15 cellular contexts compared by ENCODE assay signal in genomic region chr2:71894266-71894665, GRCh38.
DNase-seq lines count a peak whose midpoint lies in the region; ATAC-seq, FAIRE-seq and TF ChIP-seq lines count a peak whose summit lies in the region.
"Had no signal": no experiment of that assay in that cellular context is flagged by ENCODE, and none has a peak within 500 bp of the region (broad histone marks: within the 10 kb centered on the region; RNA-seq: fewer than 3 reads in every experiment).

No MANE protein-coding gene starts in this region.

- peaks cover 0 to 8% of the 10 kb centered on the region in 2 experiments; a peak in 2 of 5 replicates for H3K4me1 ChIP-seq in K562 (replicated peaks in 1 of 2; ENCODE audit: control insufficient read depth in 2 of 2, insufficient read depth in 2 of 2, low read length in 2 of 2)

- no peak overlapping the region for H3K4me3 ChIP-seq in K562

- no peak overlapping the region for H3K27ac Mint-ChIP-seq in T-helper 2 cell treated with Interferon-gamma antibody and Interleukin-4, amounts not matched to agents 5 μg/mL and 100 μg/mL, for 36 hours

- H3K27ac ChIP-seq in K562 (ENCODE audit: extremely low read depth, low read depth, low read length): no peak overlapping the region
- H3K27ac ChIP-seq: C4-2B had no signal

- H3K36me3 Mint-ChIP-seq in T-helper 2 cell treated with Interferon-gamma antibody and Interleukin-4, amounts not matched to agents 5 μg/mL and 100 μg/mL, for 36 hours (ENCODE audit: low read depth): no peaks in the 10 kb centered on the region

- CTCF ChIA-PET in K562 (lab: Yijun Ruan, JAX; ENCODE audit: low intra/inter-chr PET ratio): no interaction called here

- no peak overlapping the region for H2AFZ ChIP-seq in K562 (ENCODE audit: low read depth, low read length)

- TF ChIP-seq EP300 in K562 (IDR thresholded peaks at IDR 0.05; ENCODE audit: low read length): no peak

- no peak overlapping the region for H3K4me2 ChIP-seq in K562 (ENCODE audit: insufficient read depth, low read length)

- in situ Hi-C loops in K562 (cut with MboI): no loop called here

- no peaks in the 10 kb centered on the region for H3K79me2 ChIP-seq in K562 (ENCODE audit: control insufficient read depth, insufficient read depth, low read length)

- POLR2A ChIA-PET in K562 (lab: Yijun Ruan, JAX): no interaction called here

- H3K9ac ChIP-seq in K562 (ENCODE audit: insufficient read depth in 1 of 2, low read depth in 2 of 2, low read length in 2 of 2): no peak overlapping the region

- no peak for FAIRE-seq in K562 (lab: Jason Lieb, UNC)
- FAIRE-seq: A204.1 had no signal

- H3K36me3 ChIP-seq in K562 (ENCODE audit: control insufficient read depth, insufficient read depth, low read length): no peaks in the 10 kb centered on the region

- WGBS in K562 (ENCODE audit: insufficient coverage, low coverage, missing lambda C conversion rate): 11% methylated on average over 8 of the region's 8 CpGs

- H3K4me3 Mint-ChIP-seq in T-helper 2 cell treated with Interferon-gamma antibody and Interleukin-4, amounts not matched to agents 5 μg/mL and 100 μg/mL, for 36 hours: no peak overlapping the region

- DNase-seq in cardiac septum (ENCODE audit: low spot score) (peak; percentile 60), Right ventricle myocardium superior (no peak), K562 (ENCODE audit: extremely low read depth in 1 of 4, low spot score in 3 of 4) (peak in 1 of 4 experiments; percentile 27), islet precursor cell (peak; percentile 62)
- DNase-seq in stimulated activated CD8-positive, alpha-beta memory T cell treated with anti-CD3 and anti-CD28 coated beads, Interleukin-4, amount 100 ng/mL, for 48 hours: peak; percentile 9
- no peak for DNase-seq in T-helper 2 cell treated with Interferon-gamma antibody and Interleukin-4, amounts not matched to agents 5 μg/mL and 100 μg/mL, for 36 hours (ENCODE audit: low spot score)
- DNase-seq: Karpas-422, MM.1S, NCI-H1105, NCI-H1694 treated with DMSO at 0.1 percent for 48 hours, NCI-H69 had no signal

- no peaks in the 10 kb centered on the region for H3K9me1 ChIP-seq in K562 (ENCODE audit: control insufficient read depth, insufficient read depth, low read length)

- H3K4me1 Mint-ChIP-seq in T-helper 2 cell treated with Interferon-gamma antibody and Interleukin-4, amounts not matched to agents 5 μg/mL and 100 μg/mL, for 36 hours (ENCODE audit: low read depth): no peaks in the 10 kb centered on the region

- BruUV-seq in K562 (replicated peaks; lab: Mats Ljungman, UMichigan): no TSS peak

- H3K27me3 Mint-ChIP-seq in T-helper 2 cell treated with Interferon-gamma antibody and Interleukin-4, amounts not matched to agents 5 μg/mL and 100 μg/mL, for 36 hours (ENCODE audit: low read depth): no peaks in the 10 kb centered on the region

- TF ChIP-seq POLR2A in K562 (conservative IDR thresholded peaks at IDR 0.05): no peak

- no peak for ATAC-seq in Right ventricle myocardium superior (ENCODE audit: poor library complexity)
- ATAC-seq in K562: peak; percentile 68
- no peak for ATAC-seq in HG02759 (IDR thresholded peaks at IDR 0.05; ENCODE audit: unreplicated experiment)
- ATAC-seq in HG03571 (IDR thresholded peaks at IDR 0.05; ENCODE audit: unreplicated experiment): no peak

- TF ChIP-seq CTCF in K562 (IDR thresholded peaks at IDR 0.05 in 2 of 3, conservative IDR thresholded peaks at IDR 0.05 in 1 of 3; ENCODE audit: insufficient read depth in 2 of 3, low read depth in 1 of 3, low read length in 3 of 3): peak in 1 of 3 experiments; percentile 36; a peak in 3 of 6 replicates

- H3K9me3 Mint-ChIP-seq in T-helper 2 cell treated with Interferon-gamma antibody and Interleukin-4, amounts not matched to agents 5 μg/mL and 100 μg/mL, for 36 hours: no peaks in the 10 kb centered on the region

- intact Hi-C loops in cardiac septum (cut with DNase I) (no loop called here), Right ventricle myocardium superior (cut with DNase I) (no loop called here), K562 (cut with micrococcal nuclease) (no loop called here)

- H4K20me1 ChIP-seq in K562 (replicated peaks; ENCODE audit: control insufficient read depth, insufficient read depth, low read length): no peaks in the 10 kb centered on the region; the same call in 1 of the 2 replicates

- TF ChIP-seq RAD21 in K562 (CRISPR knock-in tag; conservative IDR thresholded peaks at IDR 0.05 in 1 of 2, IDR thresholded peaks at IDR 0.05 in 1 of 2): peak in 1 of 2 experiments; percentile 32; a peak in 2 of 4 replicates

- H3K9me3 ChIP-seq in K562 (replicated peaks; ENCODE audit: control insufficient read depth, insufficient read depth, low read depth, low read length): no peaks in the 10 kb centered on the region

- peaks cover 9 to 48% of the 10 kb centered on the region in 2 experiments; a peak in 4 of 5 replicates for H3K27me3 ChIP-seq in K562 (ENCODE audit: control insufficient read depth in 2 of 2, insufficient read depth in 2 of 2, low read length in 2 of 2)

TF ChIP-seq in K562, 482 proteins besides CTCF, POLR2A, EP300 and RAD21:
- TF ChIP-seq MGA (IDR thresholded peaks at IDR 0.05): no peak
- no peak for TF ChIP-seq SAFB2 (IDR thresholded peaks at IDR 0.05; ENCODE audit: borderline replicate concordance, low read depth, low read length, severe bottlenecking)
- TF ChIP-seq SIRT6 (IDR thresholded peaks at IDR 0.05; ENCODE audit: low read depth, low read length): no peak

Comparison
In these comparisons a context has a peak if more than half of its experiments do, and no peak if none do; other contexts are left out.
1. DNase-seq: peak in cardiac septum (single experiment), islet precursor cell (single experiment) and stimulated activated CD8-positive, alpha-beta memory T cell treated with anti-CD3 and anti-CD28 coated beads, Interleukin-4, amount 100 ng/mL, for 48 hours (single experiment); none in Right ventricle myocardium superior (single experiment) and T-helper 2 cell treated with Interferon-gamma antibody and Interleukin-4, amounts not matched to agents 5 μg/mL and 100 μg/mL, for 36 hours (single experiment).